9 cellular contexts compared by ENCODE assay signal in genomic region chr14:102437997-102438922, GRCh38.
A peak's percentile ranks its signal among the peaks of the same experiment; 100 is the strongest.
DNase-seq lines count a peak whose midpoint lies in the region; ATAC-seq and TF ChIP-seq lines count a peak whose summit lies in the region.
"Had no signal": no experiment of that assay in that cellular context is flagged by ENCODE, and none has a peak within 500 bp of the region (broad histone marks: within the 10 kb centered on the region; RNA-seq: fewer than 3 reads in every experiment).

No MANE protein-coding gene starts in this region.

- POLR2A ChIA-PET in RWPE1 (lab: Yijun Ruan, JAX; ENCODE audit: low non-redundant PET), result interaction anchor here (0.6 kb wide), 1 partner anchor 74 kb away, joined by 3 read pairs; no protein-coding TSS in a partner anchor

- DNase-seq in DND-41, result peak; percentile 48
- DNase-seq in LHCN-M2 (ENCODE audit: low read depth), result peak; percentile 54
- DNase-seq in RWPE1 (ENCODE audit: low spot score), result peak; percentile 88
- peak; percentile 27 for DNase-seq in activated gamma-delta T cell (lab: John Stamatoyannopoulos, UW)
- peak; percentile 65 for DNase-seq in foreskin melanocyte
- peak; percentile 78 for DNase-seq in neuronal stem cell (ENCODE audit: low spot score)

- H3K79me1 ChIP-seq in neuronal stem cell (ENCODE audit: low read depth, low read length), result no peaks in the 10 kb centered on the region

- H3K14ac ChIP-seq in neuronal stem cell (ENCODE audit: low read length), result no peak overlapping the region

- no peaks in the 10 kb centered on the region for H3K4me1 ChIP-seq in DND-41 (ENCODE audit: insufficient read depth, low read length)
- H3K4me1 ChIP-seq in neuronal stem cell (ENCODE audit: control insufficient read depth in 2 of 2, insufficient read depth in 1 of 2, low read depth in 1 of 2, low read length in 2 of 2), result peaks cover 4 to 5% of the 10 kb centered on the region in 2 donors
- H3K4me1 ChIP-seq in stomach smooth muscle (ENCODE audit: control insufficient read depth, insufficient read depth, low read length), result peaks cover 2% of the 10 kb centered on the region

- H3K4me2 ChIP-seq in DND-41 (ENCODE audit: insufficient read depth, low read length) (no peak overlapping the region), neuronal stem cell (ENCODE audit: insufficient read depth, low read length, poor library complexity, severe bottlenecking) (no peak overlapping the region)

- H3K9ac ChIP-seq in DND-41 (ENCODE audit: low read depth, low read length) (no peak overlapping the region), neuronal stem cell (ENCODE audit: low read depth, low read length, poor library complexity) (no peak overlapping the region), stomach smooth muscle (ENCODE audit: low read length in 2 of 2) (peak overlapping the region in 1 of 2 donors; percentile 13)

- peak; percentile 81 for ATAC-seq in DND-41 (ENCODE audit: insufficient read depth, low read depth)
- ATAC-seq in GM19328 (IDR thresholded peaks at IDR 0.05; ENCODE audit: unreplicated experiment), result no peak

- no peak overlapping the region for H2AFZ ChIP-seq in DND-41 (ENCODE audit: low read depth, low read length)
- peak overlapping the region; percentile 86 for H2AFZ ChIP-seq in neuronal stem cell (ENCODE audit: low read length)

- H3K79me2 ChIP-seq in DND-41 (ENCODE audit: insufficient read depth, low read length), result no peaks in the 10 kb centered on the region

- H3K4me3 ChIP-seq in DND-41 (ENCODE audit: low read depth in 1 of 2, low read length in 2 of 2) (no peak overlapping the region), neuronal stem cell (ENCODE audit: low read length in 2 of 2) (peak overlapping the region in 1 of 2 donors; percentile 9), stomach smooth muscle (ENCODE audit: low read length in 2 of 2) (peak overlapping the region; percentile 60 to 64)

- TF ChIP-seq CTCF in DND-41 (IDR thresholded peaks at IDR 0.05; ENCODE audit: borderline replicate concordance, extremely low read depth, low read length, poor library complexity, severe bottlenecking) (peak; percentile 70), RWPE1 (conservative IDR thresholded peaks at IDR 0.05; ENCODE audit: low read depth) (peak; percentile 83)

- H2BK15ac ChIP-seq in neuronal stem cell (ENCODE audit: low read length), result no peak overlapping the region

- H4K8ac ChIP-seq in neuronal stem cell (ENCODE audit: low read depth, low read length), result no peak overlapping the region

- no peak overlapping the region for H2BK12ac ChIP-seq in neuronal stem cell (ENCODE audit: low read length)

- H3K27me3 ChIP-seq in DND-41 (ENCODE audit: insufficient read depth, low read length, poor library complexity), result no peaks in the 10 kb centered on the region
- no peaks in the 10 kb centered on the region for H3K27me3 ChIP-seq in neuronal stem cell (ENCODE audit: control insufficient read depth in 3 of 3, insufficient read depth in 3 of 3, low read depth in 1 of 3, low read length in 3 of 3)
- no peaks in the 10 kb centered on the region for H3K27me3 ChIP-seq in stomach smooth muscle (ENCODE audit: control insufficient read depth in 1 of 2, insufficient read depth in 2 of 2, low read length in 2 of 2)

- H3K4ac ChIP-seq in neuronal stem cell (ENCODE audit: low read length), result no peak overlapping the region

- H2BK5ac ChIP-seq in neuronal stem cell (ENCODE audit: low read length), result no peak overlapping the region

- no peaks in the 10 kb centered on the region for H4K20me1 ChIP-seq in DND-41 (ENCODE audit: insufficient read depth, low read length)

- H3K36me3 ChIP-seq in DND-41 (ENCODE audit: insufficient read depth, low read length) (peaks cover 18% of the 10 kb centered on the region), neuronal stem cell (replicated peaks in 1 of 2; ENCODE audit: control insufficient read depth in 2 of 2, insufficient read depth in 2 of 2, low read length in 2 of 2) (peaks cover 26 to 56% of the 10 kb centered on the region in 2 donors), stomach smooth muscle (ENCODE audit: control insufficient read depth in 2 of 2, insufficient read depth in 2 of 2, low read length in 2 of 2) (peaks cover 23 to 42% of the 10 kb centered on the region in 2 donors)

- no peak overlapping the region for H2BK120ac ChIP-seq in neuronal stem cell (ENCODE audit: low read depth, low read length)

- no peak overlapping the region for H2AK5ac ChIP-seq in neuronal stem cell (ENCODE audit: low read depth, low read length)

- CTCF ChIA-PET in RWPE1 (lab: Yijun Ruan, JAX), result interaction anchor here (0.6 to 3.5 kb wide), 22 partner anchors 16 to 618 kb away, joined by 3 to 18 read pairs (median 4); partner anchors contain the start of gene ANKRD9

- H3K27ac ChIP-seq in DND-41 (ENCODE audit: low read length) (no peak overlapping the region), RWPE1 (peak overlapping the region; percentile 47), neuronal stem cell (replicated peaks; ENCODE audit: low read length) (peak overlapping the region; percentile 42), stomach smooth muscle (ENCODE audit: low read length) (no peak overlapping the region)
- H3K27ac ChIP-seq: epithelial cell of prostate had no signal

- H4K91ac ChIP-seq in neuronal stem cell (ENCODE audit: low read depth, low read length, poor library complexity), result no peak overlapping the region

- no peak overlapping the region for H3K23ac ChIP-seq in neuronal stem cell (ENCODE audit: low read depth, low read length, poor library complexity)

- H3K18ac ChIP-seq in neuronal stem cell (ENCODE audit: low read length), result no peak overlapping the region

- no CpG with 5 or more reads among the region's 31 CpGs for WGBS in neuronal stem cell (ENCODE audit: extremely low coverage in 2 of 2, insufficient read length in 2 of 2, insufficient replicate concordance in 1 of 2), 2 donors

- H3K9me3 ChIP-seq in DND-41 (ENCODE audit: insufficient read depth, low read length, severe bottlenecking) (no peaks in the 10 kb centered on the region), neuronal stem cell (replicated peaks in 1 of 2; ENCODE audit: control insufficient read depth in 2 of 2, insufficient read depth in 1 of 2, low read depth in 1 of 2, low read length in 2 of 2) (no peaks in the 10 kb centered on the region), stomach smooth muscle (ENCODE audit: control insufficient read depth in 2 of 2, low read length in 2 of 2) (no peaks in the 10 kb centered on the region)

Comparison
In these comparisons a context has a peak if more than half of its experiments do, and no peak if none do; other contexts are left out.
1. DNase-seq: peak in every context shown above with its lines; median percentile 88 in RWPE1; 78 in neuronal stem cell; 65 in foreskin melanocyte; 54 in LHCN-M2; 48 in DND-41; 27 in activated gamma-delta T cell.
2. H3K27ac ChIP-seq: peak in RWPE1 (single experiment) and neuronal stem cell (single experiment); none in DND-41 (single experiment) and stomach smooth muscle (single experiment).
3. H3K4me3 ChIP-seq: peak in stomach smooth muscle (2 of 2); none in DND-41 (0 of 2).